ENCODE assay signal across 16 cellular contexts in genomic region chr3:66885326-66886000, GRCh38.
A peak's percentile ranks its signal among the peaks of the same experiment; 100 is the strongest.
DNase-seq lines count a peak whose midpoint lies in the region; ATAC-seq and TF ChIP-seq lines count a peak whose summit lies in the region.
"Had no signal": no experiment of that assay in that cellular context is flagged by ENCODE, and none has a peak within 500 bp of the region (broad histone marks: within the 10 kb centered on the region; RNA-seq: fewer than 3 reads in every experiment).

No MANE protein-coding gene starts in this region.

- peak overlapping the region; percentile 93 for H3K27ac Mint-ChIP-seq in chondrocyte (ENCODE audit: unreplicated experiment)
- H3K27ac Mint-ChIP-seq: activated naive CD4-positive, alpha-beta T cell treated with anti-CD3 and anti-CD28 coated beads for 36 hours; dendritic cell treated with granulocyte-macrophage colony-stimulating factor and Interleukin-4, amounts not matched to agents 40 ng/mL and 50 ng/mL, for 4 days; IgD-negative memory B cell; T-cell had no signal

- no peak overlapping the region for H3K4me3 Mint-ChIP-seq in chondrocyte (ENCODE audit: unreplicated experiment)
- H3K4me3 Mint-ChIP-seq: activated naive CD4-positive, alpha-beta T cell treated with anti-CD3 and anti-CD28 coated beads for 36 hours; dendritic cell treated with granulocyte-macrophage colony-stimulating factor and Interleukin-4, amounts not matched to agents 40 ng/mL and 50 ng/mL, for 4 days; IgD-negative memory B cell; stimulated activated naive CD8-positive, alpha-beta T cell treated with anti-CD3 and anti-CD28 coated beads, Interleukin-15, amount 100 ng/mL, for 72 hours; T-cell had no signal

- no peak overlapping the region for H2BK15ac ChIP-seq in mesenchymal stem cell (ENCODE audit: low read depth, poor library complexity, severe bottlenecking)

- DNase-seq in EH (ENCODE audit: low read depth) (peak; percentile 25), LoVo (ENCODE audit: low spot score) (peak; percentile 62), chondrocyte (ENCODE audit: low spot score) (no peak), mesenchymal stem cell (peak; percentile 14), GM19240 (ENCODE audit: insufficient read length, low spot score) (no peak)
- no peak for DNase-seq in stimulated activated CD8-positive, alpha-beta memory T cell treated with anti-CD3 and anti-CD28 coated beads, Interleukin-4, amount 100 ng/mL, for 48 hours
- DNase-seq: activated CD4-positive, alpha-beta T cell treated with anti-CD3 and anti-CD28 coated beads, Interleukin-2, amount 50 U/mL, for 4 hours; activated naive CD4-positive, alpha-beta T cell treated with anti-CD3 and anti-CD28 coated beads for 36 hours; NCI-H1694 treated with DMSO at 0.1 percent for 48 hours; stimulated activated CD4-positive, alpha-beta T cell treated with anti-CD3 and anti-CD28 coated beads, Interleukin-4, amount 100 ng/mL, for 1 hour; stimulated activated naive CD8-positive, alpha-beta T cell treated with anti-CD3 and anti-CD28 coated beads, Interleukin-15, amount 100 ng/mL, for 72 hours; T-cell had no signal

- no peak overlapping the region for H4K8ac ChIP-seq in mesenchymal stem cell (ENCODE audit: low read length)

- H2BK120ac ChIP-seq in mesenchymal stem cell (ENCODE audit: low read depth, low read length): no peak overlapping the region

- peaks cover 10% of the 10 kb centered on the region for H3K27me3 Mint-ChIP-seq in chondrocyte (ENCODE audit: low read depth)
- H3K27me3 Mint-ChIP-seq: dendritic cell treated with granulocyte-macrophage colony-stimulating factor and Interleukin-4, amounts not matched to agents 40 ng/mL and 50 ng/mL, for 4 days; IgD-negative memory B cell; stimulated activated naive CD8-positive, alpha-beta T cell treated with anti-CD3 and anti-CD28 coated beads, Interleukin-15, amount 100 ng/mL, for 72 hours had no signal

- no peak overlapping the region for H3K18ac ChIP-seq in mesenchymal stem cell (ENCODE audit: low read depth in 1 of 2, low read length in 2 of 2)

- no peaks in the 10 kb centered on the region for H3K36me3 ChIP-seq in mesenchymal stem cell (ENCODE audit: control insufficient read depth in 1 of 2, insufficient read depth in 2 of 2, low read depth in 1 of 2, low read length in 2 of 2)

- H3K9me3 ChIP-seq in mesenchymal stem cell (ENCODE audit: control insufficient read depth, low read length): no peaks in the 10 kb centered on the region

- no peak for TF ChIP-seq CTCF in chondrocyte (IDR thresholded peaks at IDR 0.05)

- ATAC-seq in HG02981 (IDR thresholded peaks at IDR 0.05; ENCODE audit: unreplicated experiment) (no peak), HG03108 (IDR thresholded peaks at IDR 0.05; ENCODE audit: unreplicated experiment) (no peak)
- ATAC-seq: stimulated activated naive CD8-positive, alpha-beta T cell treated with anti-CD3 and anti-CD28 coated beads, Interleukin-15, amount 100 ng/mL, for 72 hours; T-cell had no signal

- H2AFZ ChIP-seq in mesenchymal stem cell (ENCODE audit: low read depth, low read length): no peak overlapping the region

- no peak overlapping the region for H3K9ac ChIP-seq in mesenchymal stem cell (ENCODE audit: low read length)

- peaks cover 8% of the 10 kb centered on the region for H3K9me3 Mint-ChIP-seq in chondrocyte (ENCODE audit: low read depth)
- H3K9me3 Mint-ChIP-seq: activated naive CD4-positive, alpha-beta T cell treated with anti-CD3 and anti-CD28 coated beads for 36 hours had no signal

- H3K36me3 Mint-ChIP-seq in chondrocyte (ENCODE audit: low read depth): peaks cover 2% of the 10 kb centered on the region
- H3K36me3 Mint-ChIP-seq: IgD-negative memory B cell, T-cell had no signal

- no peak overlapping the region for H2AK5ac ChIP-seq in mesenchymal stem cell (ENCODE audit: low read length, severe bottlenecking)

- no peak overlapping the region for H2BK5ac ChIP-seq in mesenchymal stem cell (ENCODE audit: low read depth, low read length, poor library complexity, severe bottlenecking)

- H4K91ac ChIP-seq in mesenchymal stem cell (ENCODE audit: low read length): no peak overlapping the region

- H3K4ac ChIP-seq in mesenchymal stem cell (ENCODE audit: low read depth in 1 of 2, low read length in 2 of 2): no peak overlapping the region

- peaks cover 16% of the 10 kb centered on the region for H3K4me1 Mint-ChIP-seq in chondrocyte (ENCODE audit: low read depth)
- H3K4me1 Mint-ChIP-seq: IgD-negative memory B cell; stimulated activated naive CD8-positive, alpha-beta T cell treated with anti-CD3 and anti-CD28 coated beads, Interleukin-15, amount 100 ng/mL, for 72 hours had no signal

- H3K23ac ChIP-seq in mesenchymal stem cell (ENCODE audit: low read length in 2 of 2): no peak overlapping the region

- H3K4me2 ChIP-seq in mesenchymal stem cell (ENCODE audit: low read length, poor library complexity, severe bottlenecking): no peak overlapping the region

- no peaks in the 10 kb centered on the region for H3K4me1 ChIP-seq in mesenchymal stem cell (ENCODE audit: control insufficient read depth, insufficient read depth, low read depth, low read length)

- H3K27ac ChIP-seq in mesenchymal stem cell (ENCODE audit: low read length, poor library complexity, severe bottlenecking): no peak overlapping the region

- 55% methylated on average over 4 of the region's 6 CpGs for WGBS in mesenchymal stem cell

- H3K4me3 ChIP-seq in mesenchymal stem cell (ENCODE audit: insufficient read depth in 1 of 2, low read depth in 1 of 2, low read length in 2 of 2): no peak overlapping the region

- no peak overlapping the region for H3K14ac ChIP-seq in mesenchymal stem cell (ENCODE audit: low read length in 2 of 2)

- H3K79me1 ChIP-seq in mesenchymal stem cell (replicated peaks; ENCODE audit: low read length, poor library complexity, severe bottlenecking): no peaks in the 10 kb centered on the region

- H2BK12ac ChIP-seq in mesenchymal stem cell (ENCODE audit: low read length in 2 of 2): no peak overlapping the region

- H3K27me3 ChIP-seq in mesenchymal stem cell (ENCODE audit: control insufficient read depth in 1 of 2, insufficient read depth in 1 of 2, low read length in 2 of 2): peaks cover 0 to 4% of the 10 kb centered on the region in 2 experiments

Comparison
In these comparisons a context has a peak if more than half of its experiments do, and no peak if none do; other contexts are left out.
1. DNase-seq: peak in EH (single experiment), LoVo (single experiment) and mesenchymal stem cell (single experiment); none in chondrocyte (single experiment), GM19240 (single experiment) and stimulated activated CD8-positive, alpha-beta memory T cell treated with anti-CD3 and anti-CD28 coated beads, Interleukin-4, amount 100 ng/mL, for 48 hours (single experiment).